8 cellular contexts compared by ENCODE assay signal in the genomic region with DNA sequence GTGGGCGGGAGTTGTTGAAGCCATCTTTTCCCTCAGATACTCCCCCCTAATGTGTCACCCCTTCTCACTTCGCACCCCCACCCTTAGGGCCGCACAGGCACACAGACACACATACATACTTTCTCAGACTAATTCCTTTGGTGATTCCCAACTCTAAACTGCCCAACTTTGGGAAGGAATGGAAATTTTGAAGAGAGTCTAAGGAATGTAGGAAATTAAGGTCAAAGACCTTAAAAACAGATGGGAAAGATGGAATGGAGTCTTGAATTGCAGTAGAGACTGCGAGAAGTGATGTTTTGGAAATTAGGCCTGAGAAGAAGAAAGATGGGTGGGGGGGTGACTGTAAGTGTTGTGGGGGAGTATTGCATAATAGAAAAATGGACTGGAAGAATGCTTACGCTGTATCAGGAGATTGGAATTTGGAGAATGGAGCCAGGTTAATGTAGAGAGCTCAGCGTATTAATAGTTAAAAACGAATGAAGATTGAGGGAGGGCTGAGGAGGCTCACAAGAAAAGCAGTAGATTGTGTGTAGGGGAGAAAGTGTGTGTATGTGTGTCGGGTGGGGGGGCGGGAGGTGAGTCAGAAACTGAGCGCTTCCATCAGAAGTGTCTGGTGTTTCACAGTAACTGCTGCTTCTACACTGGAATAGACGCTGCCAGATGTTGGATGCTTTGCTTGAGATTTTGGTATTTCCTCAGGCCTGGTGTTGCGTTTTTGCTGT. TPM values are rescaled to one million over a fixed set of nuclear protein-coding genes. Genes with fewer than 3 reads are reported as not detected.
DNase-seq lines count a peak whose midpoint lies in the region; FAIRE-seq and TF ChIP-seq lines count a peak whose summit lies in the region.

No MANE protein-coding gene starts in this region.

- no peaks in the 10 kb centered on the region for H3K9me3 ChIP-seq in colonic mucosa
- H3K9me3 ChIP-seq in mononuclear cell (ENCODE audit: low read depth, low read length): no peaks in the 10 kb centered on the region

- H3K4me1 ChIP-seq in colonic mucosa (peaks cover 14% of the 10 kb centered on the region), mononuclear cell (ENCODE audit: insufficient read depth, low read length) (peaks cover 33% of the 10 kb centered on the region)

- peak overlapping the region; percentile 87 for H3K4me3 ChIP-seq in colonic mucosa
- H3K4me3 ChIP-seq in mononuclear cell (ENCODE audit: low read length): peak overlapping the region; percentile 80

- intact Hi-C loops in colonic mucosa (cut with DNase I): loop anchor here (5.0 kb wide), 1 partner anchor 52 kb away; a partner anchor contains a TSS

- FAIRE-seq in RCC 7860 (lab: Jason Lieb, UNC): no peak

- H3K27me3 ChIP-seq in colonic mucosa (no peaks in the 10 kb centered on the region), mononuclear cell (ENCODE audit: insufficient read depth, low read length) (no peaks in the 10 kb centered on the region)

- H3K36me3 ChIP-seq in colonic mucosa: no peaks in the 10 kb centered on the region

- peak overlapping the region; percentile 74 to 86 for H3K9ac ChIP-seq in colonic mucosa (ENCODE audit: low read depth in 2 of 2, low read length in 2 of 2)

- DNase-seq in H4 (ENCODE audit: low spot score) (peak; percentile 26), RCC 7860 (ENCODE audit: low spot score) (peak; percentile 94), colonic mucosa (no peak), D341Med (ENCODE audit: low spot score) (no peak), NCI-H2029 treated with DMSO at 0.1 percent for 48 hours (lab: John Stamatoyannopoulos, UW) (no peak), retina (no peak)
- DNase-seq in effector CD8-positive, alpha-beta T cell (lab: John Stamatoyannopoulos, UW): no peak

- peak overlapping the region; percentile 88 for H3K27ac ChIP-seq in colonic mucosa

- no peak for TF ChIP-seq CTCF in colonic mucosa (IDR thresholded peaks at IDR 0.05)

RNA-seq across cellular contexts. Expression of a gene that starts 1.7 kb away (rescaled TPM):
- total RNA-seq in H4 (2014; rRNA removed; shearing (Covaris generic)): 28.2 and 34.0 TPM in 2 replicates
- 10 to 100 TPM; 33.3 to 38.9 TPM for total RNA-seq in colonic mucosa
- 46.7 TPM for total RNA-seq in mononuclear cell

RNA-seq across cellular contexts. Expression of a gene that starts 10.0 kb away (rescaled TPM):
- total RNA-seq in H4 (2014; rRNA removed; shearing (Covaris generic)): 65.2 and 65.8 TPM in 2 replicates
- total RNA-seq in colonic mucosa: 10 to 100 TPM; 38.8 TPM
- total RNA-seq in mononuclear cell: 9.9 TPM

RNA-seq across cellular contexts. Expression of a gene that starts 24.2 kb away (rescaled TPM):
- total RNA-seq in H4 (2014; rRNA removed; shearing (Covaris generic)): 0.35 TPM in 1 of 2 replicates, not detected in the other
- total RNA-seq in colonic mucosa: under 1 TPM in 1 of 2 donors, not detected in 1; 0.67 TPM
- not detected for total RNA-seq in mononuclear cell

RNA-seq across cellular contexts. Expression of a gene that starts 34.1 kb away (rescaled TPM):
- 31.5 and 39.7 TPM in 2 replicates for total RNA-seq in H4 (2014; rRNA removed; shearing (Covaris generic))
- total RNA-seq in colonic mucosa (10 to 100 TPM; 22.7 to 31.8 TPM), mononuclear cell (41.6 TPM)

RNA-seq across cellular contexts. Expression of a gene that starts 34.3 kb away (rescaled TPM):
- total RNA-seq in H4 (2014; rRNA removed; shearing (Covaris generic)): 5.4 and 7.2 TPM in 2 replicates
- 1 to 10 TPM; 6.8 to 7.2 TPM for total RNA-seq in colonic mucosa
- 1.3 TPM for total RNA-seq in mononuclear cell

Comparison
In these comparisons a context has a peak if more than half of its experiments do, and no peak if none do; other contexts are left out.
1. DNase-seq: peak in H4 (single experiment) and RCC 7860 (single experiment); none in colonic mucosa (single experiment), D341Med (single experiment), NCI-H2029 treated with DMSO at 0.1 percent for 48 hours (single experiment), effector CD8-positive, alpha-beta T cell (single experiment) and retina (single experiment).